ENCODE assay signal across 17 cellular contexts in the genomic region with DNA sequence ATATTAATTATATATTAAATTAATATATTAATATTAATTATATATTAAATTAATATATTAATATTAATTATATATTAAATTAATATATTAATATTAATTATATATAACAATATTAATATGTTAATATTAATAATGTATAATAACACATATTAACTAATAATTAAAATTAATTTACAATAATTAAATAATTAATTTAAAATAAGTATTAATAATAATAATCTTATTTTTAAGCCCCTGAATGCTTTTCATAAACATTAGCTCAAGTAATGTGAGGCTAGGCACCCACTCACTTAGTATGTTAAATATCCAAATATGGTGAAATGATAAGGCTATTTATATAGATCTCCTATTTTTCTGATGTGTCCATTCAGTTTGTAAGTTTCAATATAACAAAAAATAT. TPM values are rescaled to one million over a fixed set of nuclear protein-coding genes. Genes with fewer than 3 reads are reported as not detected.
DNase-seq lines count a peak whose midpoint lies in the region; ATAC-seq, FAIRE-seq and TF ChIP-seq lines count a peak whose summit lies in the region.
"Had no signal": no experiment of that assay in that cellular context is flagged by ENCODE, and none has a peak within 500 bp of the region (broad histone marks: within the 10 kb centered on the region; RNA-seq: fewer than 3 reads in every experiment).

No MANE protein-coding gene starts in this region.

- ATAC-seq in pancreas (no peak), GM18511 (IDR thresholded peaks at IDR 0.05; ENCODE audit: unreplicated experiment) (no peak)
- ATAC-seq: A549, GM12878 had no signal

- no peaks in the 10 kb centered on the region for H3K9me3 ChIP-seq in pancreas
- H3K9me3 ChIP-seq: A549, BLaER1, HAP-1 had no signal

- DNase-seq in RCC 7860 (ENCODE audit: low spot score): no peak
- DNase-seq in pancreas: no peak
- no peak for DNase-seq in DMS53 treated with DMSO at 0.1 percent for 48 hours (lab: John Stamatoyannopoulos, UW; ENCODE audit: unreplicated experiment)
- DNase-seq in foreskin fibroblast: no peak
- DNase-seq: CD4-positive, alpha-beta memory T cell; DMS153; DMS79 treated with DMSO at 0.1 percent for 48 hours had no signal

- FAIRE-seq in RCC 7860 (lab: Jason Lieb, UNC): peak; percentile 98
- FAIRE-seq in colon (lab: Jason Lieb, UNC): peak; percentile 99
- FAIRE-seq in pancreas (lab: Jason Lieb, UNC): peak; percentile 99
- FAIRE-seq: A549, GM12878, GM19239, H1 had no signal

- peaks cover 0 to under 1% (median 0%) of the 10 kb centered on the region in 3 donors for H3K4me1 ChIP-seq in pancreas
- H3K4me1 ChIP-seq: A549, BLaER1 had no signal

- intact Hi-C loops in pancreas (cut with DNase I): no loop called here

- H3K27ac ChIP-seq in pancreas: no peak overlapping the region
- H3K27ac ChIP-seq: A549, BLaER1, HL-60 had no signal

- H3K4me3 ChIP-seq in pancreas: no peak overlapping the region
- H3K4me3 ChIP-seq in foreskin fibroblast (ENCODE audit: low read depth in 1 of 2, low read length in 2 of 2): no peak overlapping the region
- H3K4me3 ChIP-seq: A549, BLaER1, GM12878, HAP-1 had no signal

- no peaks in the 10 kb centered on the region for H3K36me3 ChIP-seq in pancreas
- H3K36me3 ChIP-seq: BLaER1, HAP-1 had no signal

- H3K27me3 ChIP-seq in pancreas: no peaks in the 10 kb centered on the region
- H3K27me3 ChIP-seq: BLaER1 had no signal

- TF ChIP-seq CTCF in pancreas (IDR thresholded peaks at IDR 0.05): no peak
- TF ChIP-seq CTCF in foreskin fibroblast (IDR thresholded peaks at IDR 0.05; ENCODE audit: low read depth, low read length): no peak

RNA-seq across cellular contexts. Expression of a gene that starts 26.9 kb away (rescaled TPM):
- total RNA-seq in pancreas: 1 to 10 TPM; 3.1 to 8.1 (median 6.0) TPM
- polyA plus RNA-seq in pancreas: 10 to 100 TPM in 1 of 2 donors, 1 to 10 TPM in 1; 7.4 to 19.2 TPM
- total RNA-seq: CD4-positive, alpha-beta memory T cell; GM12878 had no signal
- polyA plus RNA-seq: CD14-positive monocyte; CD4-positive, alpha-beta memory T cell; GM12878 had no signal
